Comparison of ENCODE assay signal across 8 cellular contexts in genomic region chr5:139481580-139482049, GRCh38. TPM values are rescaled to one million over a fixed set of nuclear protein-coding genes. Genes with fewer than 3 reads are reported as not detected.
DNase-seq lines count a peak whose midpoint lies in the region; ATAC-seq, FAIRE-seq and TF ChIP-seq lines count a peak whose summit lies in the region.
"Had no signal": no experiment of that assay in that cellular context is flagged by ENCODE, and none has a peak within 500 bp of the region (broad histone marks: within the 10 kb centered on the region; RNA-seq: fewer than 3 reads in every experiment).

No MANE protein-coding gene starts in this region.

- H3K4me3 ChIP-seq in GM12875 (ENCODE audit: low read depth, low read length) = peak overlapping the region; percentile 40
- peak overlapping the region in 2 of 4 donors; percentile 44 to 56 for H3K4me3 ChIP-seq in adrenal gland

- no peaks in the 10 kb centered on the region for H3K9me3 ChIP-seq in adrenal gland (replicated peaks in 1 of 3)

- DNase-seq in adrenal gland = peak in 2 of 7 donors; percentile 21 to 24
- DNase-seq in iris pigment epithelial cell (ENCODE audit: low read depth) = peak; percentile 55
- no peak for DNase-seq in substantia nigra (lab: John Stamatoyannopoulos, UW)
- DNase-seq in T1000 (lab: John Stamatoyannopoulos, UW) = no peak
- no peak for DNase-seq in HTR-8/SVneo (ENCODE audit: insufficient read length, low spot score)

- intact Hi-C loops in adrenal gland (cut with DNase I) = no loop called here

- no peak for FAIRE-seq in HTR-8/SVneo (lab: Jason Lieb, UNC)
- FAIRE-seq: TTC549 had no signal

- 50 to 60% (median 55%) methylated on average over 2 to 5 of the region's 5 CpGs for WGBS in adrenal gland, 4 donors

- no peaks in the 10 kb centered on the region for H3K27me3 ChIP-seq in adrenal gland

- peak; percentile 26 for ATAC-seq in HG03354 (IDR thresholded peaks at IDR 0.05; ENCODE audit: poor library complexity, severe bottlenecking, unreplicated experiment)

- H3K36me3 ChIP-seq in adrenal gland (replicated peaks in 1 of 2) = peaks cover 0 to 19% of the 10 kb centered on the region in 2 donors

- no peak for TF ChIP-seq CTCF in GM12875 (IDR thresholded peaks at IDR 0.05; ENCODE audit: borderline replicate concordance, insufficient read depth, low read depth, low read length)
- no peak for TF ChIP-seq CTCF in adrenal gland (IDR thresholded peaks at IDR 0.05)

- TF ChIP-seq POLR2A in adrenal gland (IDR thresholded peaks at IDR 0.05) = no peak

- peak overlapping the region; percentile 75 to 94 (median 84) for H3K27ac ChIP-seq in adrenal gland
- H3K27ac ChIP-seq in substantia nigra (ENCODE audit: low read depth, low read length, poor library complexity, severe bottlenecking) = peak overlapping the region; percentile 60

- H3K4me1 ChIP-seq in adrenal gland (replicated peaks in 1 of 2) = peaks cover 0 to 22% of the 10 kb centered on the region in 2 donors

RNA-seq across cellular contexts. Expression of gene STING1, which starts 0.9 kb away (rescaled TPM):
- 10 to 100 TPM; 29.4 to 63.9 (median 39.0) TPM for total RNA-seq in adrenal gland
- polyA plus RNA-seq in adrenal gland = 10 to 100 TPM; 21.2 to 33.5 (median 28.2) TPM

RNA-seq across cellular contexts. Expression of gene SMIM33, which starts 10.8 kb away (rescaled TPM):
- total RNA-seq in adrenal gland = not detected
- not detected for polyA plus RNA-seq in adrenal gland

RNA-seq across cellular contexts. Expression of gene ECSCR, which starts 19.1 kb away (rescaled TPM):
- 10 to 100 TPM in 6 of 8 donors, 1 to 10 TPM in 2; 4.6 to 15.2 (median 10.7) TPM for total RNA-seq in adrenal gland
- polyA plus RNA-seq in adrenal gland = 10 to 100 TPM in 2 of 3 donors, 1 to 10 TPM in 1; 9.8 to 24.8 (median 18.4) TPM

RNA-seq across cellular contexts. Expression of gene DNAJC18, which starts 42.3 kb away (rescaled TPM):
- 10 to 100 TPM in 4 of 8 donors, 1 to 10 TPM in 4; 6.5 to 16.2 (median 9.6) TPM for total RNA-seq in adrenal gland
- polyA plus RNA-seq in adrenal gland = 1 to 10 TPM; 4.9 to 8.1 (median 5.9) TPM
